In genomic region chr2:105747254-105747909, GRCh38 we compare ENCODE assay signal across 9 cellular contexts. TPM values are rescaled to one million over a fixed set of nuclear protein-coding genes. Genes with fewer than 3 reads are reported as not detected.
A peak's percentile ranks its signal among the peaks of the same experiment; 100 is the strongest.
DNase-seq lines count a peak whose midpoint lies in the region; ATAC-seq, FAIRE-seq and TF ChIP-seq lines count a peak whose summit lies in the region.
"Had no signal": no experiment of that assay in that cellular context is flagged by ENCODE, and none has a peak within 500 bp of the region (broad histone marks: within the 10 kb centered on the region; RNA-seq: fewer than 3 reads in every experiment).

No MANE protein-coding gene starts in this region.

- peak overlapping the region; percentile 79 to 99 (median 94) for H3K4me3 Mint-ChIP-seq in CD4-positive, alpha-beta memory T cell
- H3K4me3 Mint-ChIP-seq in effector memory CD8-positive, alpha-beta T cell: peak overlapping the region; percentile 96 to 98
- peak overlapping the region; percentile 95 for H3K4me3 Mint-ChIP-seq in neural progenitor cell

- H3F3A ChIP-seq in neural progenitor cell (ENCODE audit: low read depth): peaks cover 11% of the 10 kb centered on the region

- intact Hi-C loops in CD4-positive, alpha-beta memory T cell (cut with micrococcal nuclease): loop anchor here (2.0 to 10.0 kb wide), 7 partner anchors 13 to 417 kb away; no protein-coding TSS in a partner anchor
- intact Hi-C loops in OCI-LY7 (cut with micrococcal nuclease; ENCODE audit: unreplicated experiment): loop anchor here (5.0 kb wide), 1 partner anchor 220 kb away; no protein-coding TSS in a partner anchor

- no peak for TF ChIP-seq CTCF in OCI-LY7 (conservative IDR thresholded peaks at IDR 0.05; ENCODE audit: low read length)
- TF ChIP-seq CTCF in neural progenitor cell (IDR thresholded peaks at IDR 0.05): no peak
- TF ChIP-seq CTCF in GM13976 (IDR thresholded peaks at IDR 0.05; ENCODE audit: borderline replicate concordance, control extremely low read depth, extremely low read depth, insufficient read depth, missing control alignments): no peak

- peak overlapping the region; percentile 97 for H3K4me2 ChIP-seq in OCI-LY7 (ENCODE audit: low read length)
- no peak overlapping the region for H3K4me2 ChIP-seq in neural progenitor cell

- TSS peak; percentile 42 for BruUV-seq in OCI-LY7 (replicated peaks; lab: Mats Ljungman, UMichigan)

- DNase-seq in CD4-positive, alpha-beta memory T cell: peak in 1 of 5 donors; percentile 51
- DNase-seq in OCI-LY7 (ENCODE audit: low spot score): no peak
- no peak for DNase-seq in effector memory CD8-positive, alpha-beta T cell
- no peak for DNase-seq in neural progenitor cell (ENCODE audit: low spot score)
- no peak for DNase-seq in GM13976 (ENCODE audit: low spot score)
- DNase-seq in frontal cortex (ENCODE audit: low spot score in 2 of 2): no peak
- DNase-seq in ureter (ENCODE audit: low spot score): no peak
- no peak for DNase-seq in DMS 273 treated with DMSO at 0.1 percent for 48 hours (lab: John Stamatoyannopoulos, UW)
- DNase-seq: NCI-H526 had no signal

- H3K9me3 Mint-ChIP-seq in CD4-positive, alpha-beta memory T cell: no peaks in the 10 kb centered on the region
- H3K9me3 Mint-ChIP-seq in effector memory CD8-positive, alpha-beta T cell: no peaks in the 10 kb centered on the region
- peaks cover 26% of the 10 kb centered on the region for H3K9me3 Mint-ChIP-seq in neural progenitor cell

- CTCF ChIA-PET in CD4-positive, alpha-beta memory T cell (lab: Charles Lee; ENCODE audit: partially characterized antibody): interaction anchor here (0.6 to 6.7 kb wide), 16 partner anchors 8 to 351 kb away, joined by 3 to 96 read pairs (median 4); no protein-coding TSS in a partner anchor
- CTCF ChIA-PET in OCI-LY7 (lab: Charles Lee; ENCODE audit: unreplicated experiment): no interaction called here

- peaks cover 5% of the 10 kb centered on the region for H3K36me3 ChIP-seq in CD4-positive, alpha-beta memory T cell (ENCODE audit: insufficient read depth, low read length)
- H3K36me3 ChIP-seq in OCI-LY7 (ENCODE audit: insufficient read depth, low read length) (peaks cover 15% of the 10 kb centered on the region), neural progenitor cell (no peaks in the 10 kb centered on the region)

- H3K27ac Mint-ChIP-seq in CD4-positive, alpha-beta memory T cell: peak overlapping the region; percentile 92 to 99 (median 97)
- H3K27ac Mint-ChIP-seq in effector memory CD8-positive, alpha-beta T cell: peak overlapping the region; percentile 98 to 99
- H3K27ac Mint-ChIP-seq in neural progenitor cell: no peak overlapping the region

- in situ Hi-C loops in GM13976 (cut with MboI; ENCODE audit: low sequenced_read_pairs, unreplicated experiment): loop anchor here (25.0 kb wide), 1 partner anchor 340 kb away; no protein-coding TSS in a partner anchor

- peaks cover 58 to 89% (median 70%) of the 10 kb centered on the region in 4 donors for H3K4me1 Mint-ChIP-seq in CD4-positive, alpha-beta memory T cell
- peaks cover 61 to 64% of the 10 kb centered on the region in 2 donors for H3K4me1 Mint-ChIP-seq in effector memory CD8-positive, alpha-beta T cell (ENCODE audit: low read depth in 2 of 2)
- peaks cover 29% of the 10 kb centered on the region for H3K4me1 Mint-ChIP-seq in neural progenitor cell

- peaks cover 75% of the 10 kb centered on the region for H3K4me1 ChIP-seq in CD4-positive, alpha-beta memory T cell (ENCODE audit: insufficient read depth, low read length)
- H3K4me1 ChIP-seq in OCI-LY7 (ENCODE audit: insufficient read depth, low read length, poor library complexity, severe bottlenecking) (peaks cover 53% of the 10 kb centered on the region), neural progenitor cell (peaks cover 10% of the 10 kb centered on the region)

- no peaks in the 10 kb centered on the region for H3K27me3 ChIP-seq in CD4-positive, alpha-beta memory T cell (ENCODE audit: insufficient read depth, low read length)
- H3K27me3 ChIP-seq in neural progenitor cell: peaks cover 26% of the 10 kb centered on the region

- peaks cover 27% of the 10 kb centered on the region; the same call in 1 of the 2 replicates for H3K79me2 ChIP-seq in OCI-LY7 (ENCODE audit: insufficient read depth, low read depth, low read length)
- peaks cover 72% of the 10 kb centered on the region for H3K79me2 ChIP-seq in neural progenitor cell (ENCODE audit: low read depth)

- H3K27ac ChIP-seq in CD4-positive, alpha-beta memory T cell (ENCODE audit: low read depth, low read length): peak overlapping the region; percentile 78
- H3K27ac ChIP-seq in OCI-LY7 (ENCODE audit: low read depth, low read length, poor library complexity, severe bottlenecking) (no peak overlapping the region), neural progenitor cell (no peak overlapping the region)

- H2AFZ ChIP-seq in OCI-LY7 (ENCODE audit: low read length) (no peak overlapping the region), neural progenitor cell (replicated peaks) (no peak overlapping the region)

- ATAC-seq in effector memory CD8-positive, alpha-beta T cell (replicated peaks): no peak

- no peak overlapping the region for H3K9ac ChIP-seq in neural progenitor cell

- no peaks in the 10 kb centered on the region for H3K9me2 ChIP-seq in OCI-LY7 (ENCODE audit: insufficient read depth, low read length)

- FAIRE-seq in frontal cortex (lab: Jason Lieb, UNC): no peak

- H3K27me3 Mint-ChIP-seq in CD4-positive, alpha-beta memory T cell: no peaks in the 10 kb centered on the region
- no peaks in the 10 kb centered on the region for H3K27me3 Mint-ChIP-seq in effector memory CD8-positive, alpha-beta T cell
- H3K27me3 Mint-ChIP-seq in neural progenitor cell (ENCODE audit: insufficient read depth, low read depth): peaks cover 12% of the 10 kb centered on the region

- H3K36me3 Mint-ChIP-seq in CD4-positive, alpha-beta memory T cell: peaks cover 31 to 63% of the 10 kb centered on the region in 2 donors
- peaks cover 50% of the 10 kb centered on the region for H3K36me3 Mint-ChIP-seq in effector memory CD8-positive, alpha-beta T cell (ENCODE audit: insufficient read depth)
- peaks cover 39% of the 10 kb centered on the region for H3K36me3 Mint-ChIP-seq in neural progenitor cell

- H3K4me3 ChIP-seq in CD4-positive, alpha-beta memory T cell (ENCODE audit: low read length in 2 of 2): peak overlapping the region; percentile 69 to 78
- H3K4me3 ChIP-seq in OCI-LY7 (ENCODE audit: low read depth, low read length, poor library complexity, severe bottlenecking) (no peak overlapping the region), neural progenitor cell (no peak overlapping the region)

- no peaks in the 10 kb centered on the region for H3K9me3 ChIP-seq in CD4-positive, alpha-beta memory T cell (ENCODE audit: control insufficient read depth in 1 of 2, low read length in 2 of 2)
- H3K9me3 ChIP-seq in OCI-LY7 (ENCODE audit: low read length) (no peaks in the 10 kb centered on the region), neural progenitor cell (ENCODE audit: low read depth) (no peaks in the 10 kb centered on the region)

- POLR2A ChIA-PET in CD4-positive, alpha-beta memory T cell (lab: Charles Lee; ENCODE audit: partially characterized antibody): interaction anchor here (0.7 to 6.7 kb wide), 22 partner anchors 8 to 413 kb away, joined by 3 to 88 read pairs (median 19); no protein-coding TSS in a partner anchor
- POLR2A ChIA-PET in OCI-LY7 (lab: Charles Lee): interaction anchor here (0.8 to 3.6 kb wide), 7 partner anchors 8 to 104 kb away, joined by 3 to 11 read pairs (median 3); no protein-coding TSS in a partner anchor

- peaks cover 21% of the 10 kb centered on the region; the same call in 1 of the 2 replicates for H4K20me1 ChIP-seq in OCI-LY7 (ENCODE audit: insufficient read depth, low read length)
- H4K20me1 ChIP-seq in neural progenitor cell (ENCODE audit: low read depth): peaks cover 67% of the 10 kb centered on the region

RNA-seq across cellular contexts. Expression of gene NCK2, which starts 2.7 kb away (rescaled TPM):
- 10 to 100 TPM; 98.1 to 98.6 TPM for total RNA-seq in CD4-positive, alpha-beta memory T cell
- 10 to 100 TPM; 58.0 to 76.6 TPM for polyA plus RNA-seq in CD4-positive, alpha-beta memory T cell
- total RNA-seq in OCI-LY7 (2014; rRNA removed; shearing (Covaris generic)): 23.4 and 24.7 TPM in 2 replicates
- 33.5 and 34.2 TPM in 2 replicates for total RNA-seq in OCI-LY7 (2022)
- 26.2 and 32.8 TPM in 2 replicates for total RNA-seq in neural progenitor cell (ENCODE audit: low replicate concordance)
- 84.8 TPM for total RNA-seq in frontal cortex
- 40.9 TPM for total RNA-seq in ureter

Comparison
In these comparisons a context has a peak if more than half of its experiments do, and no peak if none do; other contexts are left out.
1. H3K4me3 ChIP-seq: peak in CD4-positive, alpha-beta memory T cell (2 of 2); none in OCI-LY7 (single experiment) and neural progenitor cell (single experiment).
2. Peak in every context shown above with its lines, with median percentiles within 50 percentile points of each other: H3K4me3 Mint-ChIP-seq.